ENCODE assay signal across 1 cellular context in the genomic region with DNA sequence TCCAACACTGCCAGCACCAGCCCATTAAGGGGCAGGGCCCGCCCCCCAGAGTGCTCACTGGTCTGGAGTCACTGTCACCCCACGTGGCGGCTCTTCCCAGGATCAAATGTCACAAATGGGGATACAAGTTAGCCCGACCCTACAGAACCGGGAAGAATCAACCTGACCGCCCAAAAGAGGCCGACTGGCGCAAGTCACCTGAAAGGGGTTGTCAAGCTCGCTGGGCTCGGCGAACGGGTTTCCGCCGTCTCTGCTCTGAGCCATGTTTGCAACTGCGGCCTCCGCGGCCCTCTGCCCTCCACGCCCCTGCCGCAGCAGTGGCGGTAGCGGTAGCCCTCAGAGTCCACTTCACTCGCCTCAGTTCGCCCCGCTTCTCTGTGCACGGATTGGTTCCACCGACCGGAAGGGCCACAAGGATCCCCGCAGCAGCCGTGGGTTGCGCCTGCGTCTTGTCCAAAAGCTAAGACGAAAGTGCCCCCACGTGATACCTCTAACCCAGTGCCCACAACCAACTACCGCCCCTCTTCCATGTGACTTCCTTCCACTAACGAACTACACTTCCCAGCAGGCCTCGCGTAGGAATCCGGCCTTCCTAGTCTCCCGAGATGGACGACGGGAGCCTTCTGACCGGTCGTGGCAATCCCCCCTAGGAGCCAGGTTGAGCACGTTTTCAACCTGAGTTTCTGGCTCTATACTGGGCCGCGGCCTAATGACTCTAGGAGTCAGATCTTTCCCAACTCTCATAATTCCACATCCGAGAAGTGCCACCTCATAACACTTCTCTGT.
TF ChIP-seq lines count a peak whose summit lies in the region.

SCAMP3 (minus strand) TSS at position 473 of the 786 bp plus-strand sequence; CDS start at position 264, 209 bp downstream.

TF ChIP-seq in HepG2, 621 proteins besides CTCF, POLR2A, EP300 and RAD21 (continued from another document and continues in another):
- TF ChIP-seq ZNF318 (CRISPR knock-in tag; IDR thresholded peaks at IDR 0.05) (no peak), ZFAT (CRISPR knock-in tag; conservative IDR thresholded peaks at IDR 0.05) (no peak), ZNF329 (CRISPR knock-in tag; IDR thresholded peaks at IDR 0.05; ENCODE audit: low read depth) (0 out of 2 replicates have a peak, but pooled peaks have one; percentile 45), DDIT3 (CRISPR knock-in tag; IDR thresholded peaks at IDR 0.05) (no peak), ZNF431 (CRISPR knock-in tag; IDR thresholded peaks at IDR 0.05; ENCODE audit: borderline replicate concordance, low read depth) (peak; percentile 62; the same call in 1 of the 2 replicates), ZMYM3 (CRISPR knock-in tag; IDR thresholded peaks at IDR 0.05) (no peak), PAX8 (CRISPR knock-in tag; IDR thresholded peaks at IDR 0.05; ENCODE audit: borderline replicate concordance) (peak; percentile 72; the same call in 1 of the 2 replicates), TBX2 (CRISPR knock-in tag; IDR thresholded peaks at IDR 0.05; ENCODE audit: borderline replicate concordance) (peak; percentile 56; the same call in 1 of the 2 replicates), ZNF280B (CRISPR knock-in tag; IDR thresholded peaks at IDR 0.05; ENCODE audit: borderline replicate concordance) (no peak), RBM39 (IDR thresholded peaks at IDR 0.05; ENCODE audit: low read depth, low read length, poor library complexity, severe bottlenecking) (peak; percentile 79), MED1 (CRISPR knock-in tag; IDR thresholded peaks at IDR 0.05) (peak; percentile 36; the same call in 1 of the 2 replicates), CHD2 (IDR thresholded peaks at IDR 0.05; ENCODE audit: low read depth, low read length) (peak; percentile 94), GFI1 (CRISPR knock-in tag; IDR thresholded peaks at IDR 0.05; ENCODE audit: borderline replicate concordance) (no peak), MEF2D (CRISPR knock-in tag; IDR thresholded peaks at IDR 0.05) (no peak), HNF1B (CRISPR knock-in tag; IDR thresholded peaks at IDR 0.05) (peak; percentile 65), NFYC (CRISPR knock-in tag; IDR thresholded peaks at IDR 0.05) (peak; percentile 75), ZZZ3 (CRISPR knock-in tag; IDR thresholded peaks at IDR 0.05; ENCODE audit: borderline replicate concordance) (0 out of 2 replicates have a peak, but pooled peaks have one; percentile 48), PPARG (CRISPR knock-in tag; conservative IDR thresholded peaks at IDR 0.05) (peak; percentile 62; the same call in 1 of the 2 replicates), CSRNP1 (CRISPR knock-in tag; IDR thresholded peaks at IDR 0.05) (peak; percentile 90), RARG (CRISPR knock-in tag; IDR thresholded peaks at IDR 0.05; ENCODE audit: low read depth) (no peak), SMAD3 (CRISPR knock-in tag; IDR thresholded peaks at IDR 0.05) (0 out of 2 replicates have a peak, but pooled peaks have one; percentile 52), CEBPB (IDR thresholded peaks at IDR 0.05; ENCODE audit: borderline replicate concordance, low read depth, low read length) (no peak), ZNF432 (CRISPR knock-in tag; IDR thresholded peaks at IDR 0.05; ENCODE audit: borderline replicate concordance) (no peak), KAT8 (CRISPR knock-in tag; IDR thresholded peaks at IDR 0.05) (peak; percentile 90), JDP2 (CRISPR knock-in tag; IDR thresholded peaks at IDR 0.05; ENCODE audit: borderline replicate concordance) (no peak), MEIS2 (CRISPR knock-in tag; IDR thresholded peaks at IDR 0.05) (peak; percentile 84; the same call in 1 of the 2 replicates), SP140L (CRISPR knock-in tag; IDR thresholded peaks at IDR 0.05; ENCODE audit: borderline replicate concordance) (no peak), ZNF883 (CRISPR knock-in tag; IDR thresholded peaks at IDR 0.05; ENCODE audit: not compliant biosample characterization) (peak; percentile 33), KAT2B (IDR thresholded peaks at IDR 0.05; ENCODE audit: borderline replicate concordance, low read depth, low read length) (no peak), MTF2 (CRISPR knock-in tag; IDR thresholded peaks at IDR 0.05; ENCODE audit: borderline replicate concordance) (no peak), HOXA7 (CRISPR knock-in tag; IDR thresholded peaks at IDR 0.05) (no peak), ZSCAN20 (CRISPR knock-in tag; IDR thresholded peaks at IDR 0.05; ENCODE audit: borderline replicate concordance) (no peak), TSC22D2 (CRISPR knock-in tag; IDR thresholded peaks at IDR 0.05; ENCODE audit: borderline replicate concordance) (peak; percentile 85; the same call in 1 of the 2 replicates), XRCC5 (optimal IDR thresholded peaks at IDR 0.05; ENCODE audit: low read length) (no peak)
- TF ChIP-seq, protein P1, sequence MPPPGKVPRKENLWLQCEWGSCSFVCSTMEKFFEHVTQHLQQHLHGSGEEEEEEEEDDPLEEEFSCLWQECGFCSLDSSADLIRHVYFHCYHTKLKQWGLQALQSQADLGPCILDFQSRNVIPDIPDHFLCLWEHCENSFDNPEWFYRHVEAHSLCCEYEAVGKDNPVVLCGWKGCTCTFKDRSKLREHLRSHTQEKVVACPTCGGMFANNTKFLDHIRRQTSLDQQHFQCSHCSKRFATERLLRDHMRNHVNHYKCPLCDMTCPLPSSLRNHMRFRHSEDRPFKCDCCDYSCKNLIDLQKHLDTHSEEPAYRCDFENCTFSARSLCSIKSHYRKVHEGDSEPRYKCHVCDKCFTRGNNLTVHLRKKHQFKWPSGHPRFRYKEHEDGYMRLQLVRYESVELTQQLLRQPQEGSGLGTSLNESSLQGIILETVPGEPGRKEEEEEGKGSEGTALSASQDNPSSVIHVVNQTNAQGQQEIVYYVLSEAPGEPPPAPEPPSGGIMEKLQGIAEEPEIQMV (CRISPR knock-in tag; IDR thresholded peaks at IDR 0.05; ENCODE audit: low read depth): 0 out of 2 replicates have a peak, but pooled peaks have one; percentile 14
- TF ChIP-seq, protein P2, sequence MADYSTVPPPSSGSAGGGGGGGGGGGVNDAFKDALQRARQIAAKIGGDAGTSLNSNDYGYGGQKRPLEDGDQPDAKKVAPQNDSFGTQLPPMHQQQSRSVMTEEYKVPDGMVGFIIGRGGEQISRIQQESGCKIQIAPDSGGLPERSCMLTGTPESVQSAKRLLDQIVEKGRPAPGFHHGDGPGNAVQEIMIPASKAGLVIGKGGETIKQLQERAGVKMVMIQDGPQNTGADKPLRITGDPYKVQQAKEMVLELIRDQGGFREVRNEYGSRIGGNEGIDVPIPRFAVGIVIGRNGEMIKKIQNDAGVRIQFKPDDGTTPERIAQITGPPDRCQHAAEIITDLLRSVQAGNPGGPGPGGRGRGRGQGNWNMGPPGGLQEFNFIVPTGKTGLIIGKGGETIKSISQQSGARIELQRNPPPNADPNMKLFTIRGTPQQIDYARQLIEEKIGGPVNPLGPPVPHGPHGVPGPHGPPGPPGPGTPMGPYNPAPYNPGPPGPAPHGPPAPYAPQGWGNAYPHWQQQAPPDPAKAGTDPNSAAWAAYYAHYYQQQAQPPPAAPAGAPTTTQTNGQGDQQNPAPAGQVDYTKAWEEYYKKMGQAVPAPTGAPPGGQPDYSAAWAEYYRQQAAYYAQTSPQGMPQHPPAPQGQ (CRISPR knock-in tag; IDR thresholded peaks at IDR 0.05; ENCODE audit: borderline replicate concordance): 0 out of 2 replicates have a peak, but pooled peaks have one; percentile 66
- TF ChIP-seq, protein P3, sequence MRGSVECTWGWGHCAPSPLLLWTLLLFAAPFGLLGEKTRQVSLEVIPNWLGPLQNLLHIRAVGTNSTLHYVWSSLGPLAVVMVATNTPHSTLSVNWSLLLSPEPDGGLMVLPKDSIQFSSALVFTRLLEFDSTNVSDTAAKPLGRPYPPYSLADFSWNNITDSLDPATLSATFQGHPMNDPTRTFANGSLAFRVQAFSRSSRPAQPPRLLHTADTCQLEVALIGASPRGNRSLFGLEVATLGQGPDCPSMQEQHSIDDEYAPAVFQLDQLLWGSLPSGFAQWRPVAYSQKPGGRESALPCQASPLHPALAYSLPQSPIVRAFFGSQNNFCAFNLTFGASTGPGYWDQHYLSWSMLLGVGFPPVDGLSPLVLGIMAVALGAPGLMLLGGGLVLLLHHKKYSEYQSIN (CRISPR knock-in tag; IDR thresholded peaks at IDR 0.05; ENCODE audit: borderline replicate concordance): no peak
- TF ChIP-seq, protein P4, sequence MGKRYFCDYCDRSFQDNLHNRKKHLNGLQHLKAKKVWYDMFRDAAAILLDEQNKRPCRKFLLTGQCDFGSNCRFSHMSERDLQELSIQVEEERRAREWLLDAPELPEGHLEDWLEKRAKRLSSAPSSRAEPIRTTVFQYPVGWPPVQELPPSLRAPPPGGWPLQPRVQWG (CRISPR knock-in tag; IDR thresholded peaks at IDR 0.05; ENCODE audit: borderline replicate concordance, low read depth): no peak
